In the genomic region with DNA sequence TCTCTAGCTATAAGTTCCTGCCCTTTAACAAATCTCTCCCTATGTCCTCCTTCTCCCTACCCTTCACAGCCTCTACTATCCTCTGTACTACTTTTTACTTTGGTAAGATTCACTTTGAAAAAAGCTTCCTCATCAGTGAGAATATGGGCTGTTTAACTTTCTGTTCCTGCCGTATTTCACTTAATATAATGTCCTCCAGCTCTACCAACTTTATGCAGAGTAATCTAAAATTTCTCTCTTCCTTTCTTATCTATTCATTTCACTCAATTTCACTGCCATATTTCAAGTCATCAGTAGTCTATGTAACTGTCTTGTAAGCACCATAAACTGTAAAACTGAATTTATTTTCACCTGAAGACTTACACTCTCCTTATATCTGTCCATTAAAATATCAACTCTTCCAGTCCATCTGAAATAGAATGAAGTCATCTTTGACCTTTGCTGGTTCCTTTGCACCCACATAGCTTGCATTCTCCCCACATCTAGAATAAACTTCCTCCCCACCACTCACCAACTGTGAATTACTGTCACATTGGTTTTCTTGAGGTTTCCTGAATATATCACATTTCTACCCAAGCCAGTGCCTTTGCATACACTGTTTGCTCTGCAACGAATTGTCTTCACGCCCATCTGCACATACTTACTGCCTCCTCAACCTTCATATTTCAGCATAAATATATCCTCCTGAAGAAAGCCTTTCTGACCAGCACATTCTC, we compare ENCODE assay signal across 10 cellular contexts. TPM values are rescaled to one million over a fixed set of nuclear protein-coding genes. Genes with fewer than 3 reads are reported as not detected.
DNase-seq lines count a peak whose midpoint lies in the region; ATAC-seq and TF ChIP-seq lines count a peak whose summit lies in the region.
"Had no signal": no experiment of that assay in that cellular context is flagged by ENCODE, and none has a peak within 500 bp of the region (broad histone marks: within the 10 kb centered on the region; RNA-seq: fewer than 3 reads in every experiment).

No MANE protein-coding gene starts in this region.

- ATAC-seq in GM19467 (IDR thresholded peaks at IDR 0.05; ENCODE audit: unreplicated experiment): peak; percentile 72
- ATAC-seq in HG03354 (IDR thresholded peaks at IDR 0.05; ENCODE audit: poor library complexity, severe bottlenecking, unreplicated experiment): peak; percentile 62
- no peak for ATAC-seq in gastroesophageal sphincter
- no peak for ATAC-seq in psoas muscle

- DNase-seq in GM12865 (ENCODE audit: low read depth): peak; percentile 46
- DNase-seq in astrocyte of the spinal cord (ENCODE audit: low read depth, low spot score): peak; percentile 12
- DNase-seq in GM23248: no peak
- no peak for DNase-seq in psoas muscle
- DNase-seq in amniotic stem cell (lab: John Stamatoyannopoulos, UW): no peak
- DNase-seq: cortex of kidney, left ventricle myocardium inferior had no signal

- no peak for TF ChIP-seq POLR2A in gastroesophageal sphincter (IDR thresholded peaks at IDR 0.05)

- H3K36me3 ChIP-seq in gastroesophageal sphincter (no peaks in the 10 kb centered on the region), GM23248 (ENCODE audit: low read depth) (no peaks in the 10 kb centered on the region), psoas muscle (ENCODE audit: insufficient read depth in 1 of 2, low read depth in 1 of 2) (no peaks in the 10 kb centered on the region)
- H3K36me3 ChIP-seq: left ventricle myocardium inferior had no signal

- intact Hi-C loops in psoas muscle (cut with DNase I): no loop called here

- in situ Hi-C loops in astrocyte of the spinal cord (cut with HindIII; ENCODE audit: low sequenced_read_pairs): no loop called here
- in situ Hi-C loops in GM23248 (cut with MboI): no loop called here

- no peak for TF ChIP-seq EP300 in gastroesophageal sphincter (IDR thresholded peaks at IDR 0.05)

- H3K9me3 ChIP-seq in gastroesophageal sphincter (no peaks in the 10 kb centered on the region), GM23248 (ENCODE audit: low read depth) (no peaks in the 10 kb centered on the region), psoas muscle (no peaks in the 10 kb centered on the region)
- H3K9me3 ChIP-seq: left ventricle myocardium inferior had no signal

- no peak overlapping the region for H3K4me3 ChIP-seq in GM12865 (ENCODE audit: low read depth, low read length)
- no peak overlapping the region for H3K4me3 ChIP-seq in astrocyte of the spinal cord (ENCODE audit: low read depth, low read length)
- no peak overlapping the region for H3K4me3 ChIP-seq in gastroesophageal sphincter
- H3K4me3 ChIP-seq in GM23248: no peak overlapping the region
- no peak overlapping the region for H3K4me3 ChIP-seq in psoas muscle
- H3K4me3 ChIP-seq: left ventricle myocardium inferior had no signal

- no peaks in the 10 kb centered on the region for H4K20me1 ChIP-seq in GM23248 (ENCODE audit: insufficient read depth)

- TF ChIP-seq CTCF in GM12865 (IDR thresholded peaks at IDR 0.05; ENCODE audit: insufficient read depth, low read depth, low read length, missing control alignments) (no peak), astrocyte of the spinal cord (IDR thresholded peaks at IDR 0.05; ENCODE audit: low read depth, low read length) (no peak), gastroesophageal sphincter (IDR thresholded peaks at IDR 0.05) (no peak), psoas muscle (IDR thresholded peaks at IDR 0.05) (no peak)

- no peaks in the 10 kb centered on the region for H3K4me1 ChIP-seq in gastroesophageal sphincter
- H3K4me1 ChIP-seq in GM23248 (ENCODE audit: insufficient read depth): no peaks in the 10 kb centered on the region
- no peaks in the 10 kb centered on the region for H3K4me1 ChIP-seq in psoas muscle
- H3K4me1 ChIP-seq: left ventricle myocardium inferior had no signal

- no peak overlapping the region for H3K9ac ChIP-seq in GM23248

- H3K27me3 ChIP-seq in gastroesophageal sphincter (no peaks in the 10 kb centered on the region), GM23248 (replicated peaks; ENCODE audit: insufficient read depth) (no peaks in the 10 kb centered on the region), psoas muscle (ENCODE audit: insufficient read depth in 3 of 3, low read length in 2 of 3) (no peaks in the 10 kb centered on the region)

- no peak overlapping the region for H2AFZ ChIP-seq in GM23248

- 54 to 59% methylated on average over 3 of the region's 3 CpGs for WGBS in gastroesophageal sphincter (ENCODE audit: low coverage in 1 of 2), 2 donors
- 42 to 44% methylated on average over 3 of the region's 3 CpGs for WGBS in GM23248 (ENCODE audit: low coverage in 1 of 2, low lambda C conversion rate in 2 of 2, missing lambda C conversion rate in 2 of 2), 2 experiments
- WGBS in psoas muscle, 3 donors: 53 to 61% (median 59%) methylated on average over 3 of the region's 3 CpGs

- H3K4me2 ChIP-seq in GM23248 (ENCODE audit: unreplicated experiment): no peak overlapping the region

- H3F3A ChIP-seq in GM23248 (ENCODE audit: insufficient read depth): no peaks in the 10 kb centered on the region

- H3K27ac ChIP-seq in gastroesophageal sphincter (no peak overlapping the region), GM23248 (no peak overlapping the region), psoas muscle (no peak overlapping the region)
- H3K27ac ChIP-seq: left ventricle myocardium inferior had no signal

- H3K9me2 ChIP-seq in GM23248 (ENCODE audit: insufficient read depth): no peaks in the 10 kb centered on the region

- H3K79me2 ChIP-seq in GM23248 (ENCODE audit: insufficient read depth): no peaks in the 10 kb centered on the region

RNA-seq across cellular contexts. Expression of a gene that starts 54.6 kb away (rescaled TPM):
- total RNA-seq in gastroesophageal sphincter (10 to 100 TPM; 12.4 to 23.4 (median 14.4) TPM), psoas muscle (1 to 10 TPM; 1.4 to 2.7 (median 1.5) TPM)
- total RNA-seq in GM23248 (2014; rRNA removed; shearing (Covaris generic)): not detected in 2 replicates
- polyA plus RNA-seq in GM23248 (2016; fragmentation: Nextera tagmentation; extraction: Ambion mirVana) (not detected in 2 replicates), psoas muscle (under 1 TPM; 0.11 to 0.22 (median 0.21) TPM)

Comparison
In these comparisons a context has a peak if more than half of its experiments do, and no peak if none do; other contexts are left out.
1. DNase-seq: peak in GM12865 (single experiment) and astrocyte of the spinal cord (single experiment); none in GM23248 (single experiment), psoas muscle (0 of 2) and amniotic stem cell (single experiment).
2. ATAC-seq: peak in GM19467 (single experiment) and HG03354 (single experiment); none in gastroesophageal sphincter (single experiment) and psoas muscle (0 of 4).